13 cellular contexts compared by ENCODE assay signal in the genomic region with DNA sequence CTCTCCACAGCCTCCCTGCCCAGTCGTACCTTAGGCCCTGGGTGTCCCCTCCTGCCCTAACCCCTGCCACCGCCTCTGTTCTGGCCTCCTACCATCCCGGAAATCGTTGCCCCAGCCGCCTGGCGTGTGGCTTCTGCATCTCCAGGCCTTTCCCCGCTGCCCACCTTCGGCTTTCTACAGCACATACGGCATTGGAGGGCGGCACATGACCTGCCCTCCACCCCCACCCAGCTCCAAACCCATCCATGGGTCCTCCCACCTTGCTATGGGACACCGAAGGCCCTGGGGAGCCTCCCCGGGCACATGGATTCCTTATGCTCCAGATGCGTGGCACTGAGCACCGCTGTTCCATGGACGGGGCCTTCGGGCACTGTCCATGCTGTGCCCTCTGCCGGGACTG. TPM values are rescaled to one million over a fixed set of nuclear protein-coding genes. Genes with fewer than 3 reads are reported as not detected.
DNase-seq lines count a peak whose midpoint lies in the region; ATAC-seq and TF ChIP-seq lines count a peak whose summit lies in the region.
"Had no signal": no experiment of that assay in that cellular context is flagged by ENCODE, and none has a peak within 500 bp of the region (broad histone marks: within the 10 kb centered on the region; RNA-seq: fewer than 3 reads in every experiment).

No MANE protein-coding gene starts in this region.

- H3K27ac ChIP-seq in CD4-positive, alpha-beta T cell (ENCODE audit: low read depth, low read length): no peak overlapping the region
- peak overlapping the region; percentile 66 for H3K27ac ChIP-seq in RWPE1
- peak overlapping the region in 3 of 4 donors; percentile 79 to 85 (median 80) for H3K27ac ChIP-seq in gastroesophageal sphincter
- H3K27ac ChIP-seq: WERI-Rb-1 had no signal

- TF ChIP-seq EP300 in gastroesophageal sphincter (IDR thresholded peaks at IDR 0.05): no peak

- POLR2A ChIA-PET in CD4-positive, alpha-beta T cell (lab: Charles Lee): no interaction called here
- POLR2A ChIA-PET in RWPE1 (lab: Yijun Ruan, JAX; ENCODE audit: low non-redundant PET): interaction anchor here (0.6 kb wide), 1 partner anchor 38 kb away, joined by 4 read pairs; no protein-coding TSS in a partner anchor

- H3K4me1 ChIP-seq in gastroesophageal sphincter: peaks cover 0 to 21% (median 7%) of the 10 kb centered on the region in 3 donors
- H3K4me1 ChIP-seq: right lobe of liver had no signal

- DNase-seq in CD4-positive, alpha-beta T cell: no peak
- DNase-seq in RWPE1 (ENCODE audit: low spot score) (no peak), sciatic nerve (ENCODE audit: low spot score) (no peak)
- no peak for DNase-seq in effector CD4-positive, alpha-beta T cell
- DNase-seq: NCI-H187 treated with DMSO at 0.1 percent for 48 hours, WERI-Rb-1 had no signal

- H3K9me3 ChIP-seq in CD4-positive, alpha-beta T cell (ENCODE audit: control insufficient read depth, low read length): no peaks in the 10 kb centered on the region
- H3K9me3 ChIP-seq in gastroesophageal sphincter: no peaks in the 10 kb centered on the region
- H3K9me3 ChIP-seq: right lobe of liver had no signal

- H3K4me3 Mint-ChIP-seq in CD4-positive, alpha-beta T cell: peak overlapping the region; percentile 42
- H3K4me3 Mint-ChIP-seq: IgD-negative memory B cell had no signal

- peak overlapping the region in 1 of 2 donors; percentile 59 for H3K4me3 ChIP-seq in gastroesophageal sphincter

- ATAC-seq in CD4-positive, alpha-beta T cell (ENCODE audit: poor library complexity): no peak
- ATAC-seq in gastroesophageal sphincter (peak; percentile 4), sciatic nerve (peak; percentile 9), GM18498 (IDR thresholded peaks at IDR 0.05; ENCODE audit: unreplicated experiment) (no peak), GM18502 (IDR thresholded peaks at IDR 0.05; ENCODE audit: poor library complexity, unreplicated experiment) (no peak), HG02798 (IDR thresholded peaks at IDR 0.05; ENCODE audit: poor library complexity, unreplicated experiment) (no peak)
- ATAC-seq: Panc1 had no signal

- 84 to 93% methylated on average over 7 to 11 of the region's 17 CpGs for WGBS in gastroesophageal sphincter (ENCODE audit: low coverage in 1 of 2), 2 donors

- no peak overlapping the region for H3K27ac Mint-ChIP-seq in CD4-positive, alpha-beta T cell
- H3K27ac Mint-ChIP-seq: IgD-negative memory B cell had no signal

- peaks cover 74% of the 10 kb centered on the region for H3K27me3 Mint-ChIP-seq in CD4-positive, alpha-beta T cell

- TF ChIP-seq POLR2A in gastroesophageal sphincter (IDR thresholded peaks at IDR 0.05): no peak

- CTCF ChIA-PET in CD4-positive, alpha-beta T cell (lab: Charles Lee): no interaction called here
- CTCF ChIA-PET in RWPE1 (lab: Yijun Ruan, JAX): interaction anchor here (1.5 kb wide), 1 partner anchor 32 kb away, joined by 3 read pairs; no protein-coding TSS in a partner anchor

- intact Hi-C loops in CD4-positive, alpha-beta T cell (cut with DNase I, micrococcal nuclease): no loop called here
- intact Hi-C loops in sciatic nerve (cut with DNase I): no loop called here

- no peaks in the 10 kb centered on the region for H3K9me3 Mint-ChIP-seq in CD4-positive, alpha-beta T cell

- no peak for TF ChIP-seq CTCF in CD4-positive, alpha-beta T cell (IDR thresholded peaks at IDR 0.05)
- TF ChIP-seq CTCF in RWPE1 (conservative IDR thresholded peaks at IDR 0.05; ENCODE audit: low read depth): no peak
- TF ChIP-seq CTCF in gastroesophageal sphincter (IDR thresholded peaks at IDR 0.05): no peak

- peaks cover 26% of the 10 kb centered on the region for H3K27me3 ChIP-seq in CD4-positive, alpha-beta T cell (ENCODE audit: control insufficient read depth, insufficient read depth, low read length)
- H3K27me3 ChIP-seq in gastroesophageal sphincter: peaks cover 19% of the 10 kb centered on the region
- H3K27me3 ChIP-seq: right lobe of liver had no signal

- no peaks in the 10 kb centered on the region for H3K36me3 ChIP-seq in gastroesophageal sphincter
- H3K36me3 ChIP-seq: right lobe of liver, WERI-Rb-1 had no signal

- H3K36me3 Mint-ChIP-seq in CD4-positive, alpha-beta T cell (ENCODE audit: low read depth): no peaks in the 10 kb centered on the region

- H3K4me1 Mint-ChIP-seq in CD4-positive, alpha-beta T cell (ENCODE audit: low read depth): no peaks in the 10 kb centered on the region
- H3K4me1 Mint-ChIP-seq: IgD-negative memory B cell had no signal

RNA-seq across cellular contexts. Expression of gene FGF18, which starts 32.0 kb away (rescaled TPM):
- under 1 TPM; 0.31 to 0.33 TPM for total RNA-seq in CD4-positive, alpha-beta T cell
- total RNA-seq in gastroesophageal sphincter (1 to 10 TPM in 2 of 4 donors, not detected in 2; 1.8 to 2.1 TPM), sciatic nerve (15.8 TPM)

Comparison
In these comparisons a context has a peak if more than half of its experiments do, and no peak if none do; other contexts are left out.
1. ATAC-seq: peak in gastroesophageal sphincter (single experiment) and sciatic nerve (single experiment); none in CD4-positive, alpha-beta T cell (single experiment), GM18498 (single experiment), GM18502 (single experiment) and HG02798 (single experiment).